Comparison of ENCODE assay signal across 9 cellular contexts in genomic region chr11:120235024-120235628, GRCh38. TPM values are rescaled to one million over a fixed set of nuclear protein-coding genes. Genes with fewer than 3 reads are reported as not detected.
DNase-seq lines count a peak whose midpoint lies in the region; ATAC-seq and TF ChIP-seq lines count a peak whose summit lies in the region.
"Had no signal": no experiment of that assay in that cellular context is flagged by ENCODE, and none has a peak within 500 bp of the region (broad histone marks: within the 10 kb centered on the region; RNA-seq: fewer than 3 reads in every experiment).

No MANE protein-coding gene starts in this region.

- TF ChIP-seq CTCF in hepatocyte (IDR thresholded peaks at IDR 0.05; ENCODE audit: poor library complexity): peak; percentile 91

- peaks cover 52% of the 10 kb centered on the region for H3K27me3 Mint-ChIP-seq in activated naive CD8-positive, alpha-beta T cell treated with anti-CD3 and anti-CD28 coated beads for 36 hours

- peaks cover 2% of the 10 kb centered on the region for H3K4me1 Mint-ChIP-seq in activated naive CD8-positive, alpha-beta T cell treated with anti-CD3 and anti-CD28 coated beads for 36 hours

- no peak overlapping the region for H2AFZ ChIP-seq in hepatocyte

- no peaks in the 10 kb centered on the region for H3K9me3 ChIP-seq in hepatocyte (ENCODE audit: low read depth)

- H3K4me3 Mint-ChIP-seq in activated naive CD8-positive, alpha-beta T cell treated with anti-CD3 and anti-CD28 coated beads for 36 hours: no peak overlapping the region

- no peaks in the 10 kb centered on the region for H3K9me2 ChIP-seq in hepatocyte (replicated peaks; ENCODE audit: insufficient read depth)

- H3K36me3 ChIP-seq in hepatocyte (replicated peaks; ENCODE audit: insufficient read depth, low read depth): no peaks in the 10 kb centered on the region

- H4K20me1 ChIP-seq in hepatocyte (ENCODE audit: insufficient read depth, poor library complexity, severe bottlenecking): no peaks in the 10 kb centered on the region

- ATAC-seq in GM21381 (IDR thresholded peaks at IDR 0.05; ENCODE audit: unreplicated experiment) (no peak), GM21367 (IDR thresholded peaks at IDR 0.05; ENCODE audit: unreplicated experiment) (no peak)

- no peaks in the 10 kb centered on the region for H3K79me2 ChIP-seq in hepatocyte

- DNase-seq in DMS79 treated with DMSO at 0.1 percent for 48 hours (lab: John Stamatoyannopoulos, UW) (peak; percentile 77), HuH-7 (ENCODE audit: low spot score) (peak; percentile 58), RKO (ENCODE audit: low spot score) (peak; percentile 41), hepatocyte (ENCODE audit: low spot score) (peak; percentile 87)
- peak; percentile 69 for DNase-seq in activated naive CD8-positive, alpha-beta T cell treated with anti-CD3 and anti-CD28 coated beads for 36 hours
- peak; percentile 54 for DNase-seq in stimulated activated CD4-positive, alpha-beta T cell treated with anti-CD3 and anti-CD28 coated beads, Interleukin-1b, Interleukin-23, amount 100 ng/mL, for 48 hours

- H3K27ac ChIP-seq in hepatocyte: no peak overlapping the region

- 19% methylated on average over 8 of the region's 8 CpGs for WGBS in hepatocyte (ENCODE audit: low lambda C conversion rate, missing lambda C conversion rate)

- H3K4me3 ChIP-seq in hepatocyte: no peak overlapping the region

- no peaks in the 10 kb centered on the region for H3K36me3 Mint-ChIP-seq in activated naive CD8-positive, alpha-beta T cell treated with anti-CD3 and anti-CD28 coated beads for 36 hours

- peaks cover under 1% of the 10 kb centered on the region for H3K4me1 ChIP-seq in hepatocyte (ENCODE audit: insufficient read depth)

- H3K27ac Mint-ChIP-seq in activated naive CD8-positive, alpha-beta T cell treated with anti-CD3 and anti-CD28 coated beads for 36 hours: no peak overlapping the region

- no peak overlapping the region for H3K4me2 ChIP-seq in hepatocyte

- peaks cover 22% of the 10 kb centered on the region for H3K27me3 ChIP-seq in hepatocyte

- H3K9me3 Mint-ChIP-seq in activated naive CD8-positive, alpha-beta T cell treated with anti-CD3 and anti-CD28 coated beads for 36 hours: no peaks in the 10 kb centered on the region

RNA-seq across cellular contexts. Expression of gene POU2F3, which starts 4.8 kb away (rescaled TPM):
- total RNA-seq in activated naive CD8-positive, alpha-beta T cell treated with anti-CD3 and anti-CD28 coated beads for 36 hours: not detected
- total RNA-seq in hepatocyte: 0.24 TPM in 1 of 2 replicates, not detected in the other
- 0.21 TPM in 1 of 2 replicates, not detected in the other for polyA plus RNA-seq in hepatocyte
- total RNA-seq: subcutaneous adipose tissue had no signal

RNA-seq across cellular contexts. Expression of gene OAF, which starts 24.3 kb away (rescaled TPM):
- 1 to 10 TPM; 3.0 to 3.6 TPM for total RNA-seq in activated naive CD8-positive, alpha-beta T cell treated with anti-CD3 and anti-CD28 coated beads for 36 hours
- 63.9 and 72.4 TPM in 2 replicates for total RNA-seq in hepatocyte
- 73.0 and 102 TPM in 2 replicates for polyA plus RNA-seq in hepatocyte

Comparison
In these comparisons a context has a peak if more than half of its experiments do, and no peak if none do; other contexts are left out.
1. RNA of gene OAF, which starts 24.3 kb away (total RNA-seq): 63.9 to 72.4 TPM in hepatocyte; 3.0 to 3.6 TPM in activated naive CD8-positive, alpha-beta T cell treated with anti-CD3 and anti-CD28 coated beads for 36 hours; every median in the first group is over 10 times any median in the second.
2. Peak in every context shown above with its lines, with median percentiles within 50 percentile points of each other: DNase-seq.